1 cellular context compared by ENCODE assay signal in the genomic region with DNA sequence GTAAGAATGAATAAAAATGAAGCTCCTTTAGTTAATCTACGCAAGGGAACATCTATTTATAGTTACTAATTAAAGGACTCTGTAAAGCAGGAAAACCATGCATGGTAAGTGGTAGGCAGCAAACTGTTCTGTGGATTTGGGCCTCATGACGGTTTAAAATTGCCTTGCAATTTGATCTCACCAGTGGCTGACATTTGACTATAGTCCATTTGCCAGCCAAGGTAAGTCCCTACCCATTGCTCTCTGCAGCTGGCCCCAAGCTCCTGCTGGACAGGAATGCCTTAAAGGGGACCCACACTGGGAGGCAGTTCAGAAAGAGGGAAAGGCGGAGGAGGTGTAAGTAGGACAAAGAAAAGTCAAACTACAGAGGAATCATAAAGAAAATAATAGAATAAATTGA.
TF ChIP-seq lines count a peak whose summit lies in the region.

No MANE protein-coding gene starts in this region.

TF ChIP-seq in WTC11, 78 proteins besides CTCF, POLR2A, EP300 and RAD21 (continued from another document):
- TF ChIP-seq, protein P1, sequence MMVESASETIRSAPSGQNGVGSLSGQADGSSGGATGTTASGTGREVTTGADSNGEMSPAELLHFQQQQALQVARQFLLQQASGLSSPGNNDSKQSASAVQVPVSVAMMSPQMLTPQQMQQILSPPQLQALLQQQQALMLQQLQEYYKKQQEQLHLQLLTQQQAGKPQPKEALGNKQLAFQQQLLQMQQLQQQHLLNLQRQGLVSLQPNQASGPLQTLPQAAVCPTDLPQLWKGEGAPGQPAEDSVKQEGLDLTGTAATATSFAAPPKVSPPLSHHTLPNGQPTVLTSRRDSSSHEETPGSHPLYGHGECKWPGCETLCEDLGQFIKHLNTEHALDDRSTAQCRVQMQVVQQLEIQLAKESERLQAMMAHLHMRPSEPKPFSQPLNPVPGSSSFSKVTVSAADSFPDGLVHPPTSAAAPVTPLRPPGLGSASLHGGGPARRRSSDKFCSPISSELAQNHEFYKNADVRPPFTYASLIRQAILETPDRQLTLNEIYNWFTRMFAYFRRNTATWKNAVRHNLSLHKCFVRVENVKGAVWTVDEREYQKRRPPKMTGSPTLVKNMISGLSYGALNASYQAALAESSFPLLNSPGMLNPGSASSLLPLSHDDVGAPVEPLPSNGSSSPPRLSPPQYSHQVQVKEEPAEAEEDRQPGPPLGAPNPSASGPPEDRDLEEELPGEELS (CRISPR knock-in tag; IDR thresholded peaks at IDR 0.05): no peak
- TF ChIP-seq SP1 (CRISPR knock-in tag; conservative IDR thresholded peaks at IDR 0.05) (no peak), HMGA2 (CRISPR knock-in tag; IDR thresholded peaks at IDR 0.05) (no peak), TCF7 (CRISPR knock-in tag; IDR thresholded peaks at IDR 0.05; ENCODE audit: low read depth) (no peak)
TF ChIP-seq in WTC11: peak in this region for 0.
